In genomic region chr3:49329201-49329600, GRCh38 we compare ENCODE assay signal across 1 cellular context.
TF ChIP-seq lines count a peak whose summit lies in the region.

No MANE protein-coding gene starts in this region.

TF ChIP-seq in WTC11, 78 proteins besides CTCF, POLR2A, EP300 and RAD21 (continued from another document):
- TF ChIP-seq FOXP4 (CRISPR knock-in tag; IDR thresholded peaks at IDR 0.05) = no peak
- no peak for TF ChIP-seq PRRX2 (CRISPR knock-in tag; IDR thresholded peaks at IDR 0.05)
- TF ChIP-seq TEAD4 (CRISPR knock-in tag; IDR thresholded peaks at IDR 0.05) = no peak
- no peak for TF ChIP-seq FOXK1 (CRISPR knock-in tag; IDR thresholded peaks at IDR 0.05)
- TF ChIP-seq PRDM15 (CRISPR knock-in tag; IDR thresholded peaks at IDR 0.05) = no peak
- no peak for TF ChIP-seq ZNF671 (CRISPR knock-in tag; IDR thresholded peaks at IDR 0.05)
